ENCODE assay signal across 18 cellular contexts in the genomic region with DNA sequence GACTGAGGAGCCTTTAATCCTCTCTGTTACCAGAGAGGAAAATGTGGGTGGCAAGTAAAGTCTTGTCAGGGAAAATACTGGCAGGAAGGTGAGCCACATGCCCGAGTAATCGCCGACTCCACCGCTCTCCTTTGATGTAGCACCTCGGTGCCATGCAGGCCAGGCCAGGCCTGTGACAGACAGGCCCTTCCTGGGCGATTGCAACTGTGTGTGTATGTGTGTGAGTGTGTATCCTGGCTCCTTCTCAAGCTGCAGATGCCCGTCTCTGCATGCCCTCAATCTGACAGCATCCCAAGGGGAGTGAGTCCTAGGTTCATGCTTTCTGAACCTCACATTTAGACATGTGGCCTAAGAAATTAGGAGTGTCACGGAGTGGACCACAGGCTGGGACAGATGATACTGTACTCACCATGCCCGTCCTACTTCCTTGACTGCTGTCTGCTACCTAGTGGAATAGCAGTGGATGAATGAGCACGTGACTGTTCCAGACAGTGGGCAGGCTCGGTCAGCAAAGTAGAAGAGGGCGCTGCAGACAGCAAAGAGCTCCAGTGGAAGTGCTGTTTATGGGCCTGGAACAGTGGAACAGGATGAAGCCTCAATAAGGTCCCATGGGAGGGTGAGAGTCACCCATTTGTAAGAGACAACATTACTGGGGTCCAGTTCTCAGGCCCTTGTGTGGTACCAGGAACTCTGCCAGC. TPM values are rescaled to one million over a fixed set of nuclear protein-coding genes. Genes with fewer than 3 reads are reported as not detected.
DNase-seq lines count a peak whose midpoint lies in the region; ATAC-seq and TF ChIP-seq lines count a peak whose summit lies in the region.
"Had no signal": no experiment of that assay in that cellular context is flagged by ENCODE, and none has a peak within 500 bp of the region (broad histone marks: within the 10 kb centered on the region; RNA-seq: fewer than 3 reads in every experiment).

No MANE protein-coding gene starts in this region.

- H3K36me3 ChIP-seq in ovary, result no peaks in the 10 kb centered on the region
- H3K36me3 ChIP-seq: pancreas had no signal

- no peaks in the 10 kb centered on the region for H3K9me3 ChIP-seq in ovary
- H3K9me3 ChIP-seq: pancreas had no signal

- no peak overlapping the region for H3K4me3 ChIP-seq in ovary
- H3K4me3 ChIP-seq: pancreas had no signal

- H3K4me1 ChIP-seq in ovary (ENCODE audit: insufficient read depth), result peaks cover 3% of the 10 kb centered on the region
- H3K4me1 ChIP-seq: pancreas had no signal

- no peak for TF ChIP-seq CTCF in ovary (IDR thresholded peaks at IDR 0.05)

- peak; percentile 1 for ATAC-seq in sciatic nerve
- ATAC-seq: pancreas; stimulated activated naive B cell treated with anti-CD40 and anti-IgM and Interleukin-4, amounts not matched to agents 10 μg/mL and 1 μg/mL and 100 μg/mL, for 72 hours had no signal

- 93 to 95% (median 94%) methylated on average over 12 of the region's 12 CpGs for WGBS in ovary, 3 donors

- DNase-seq in EH (ENCODE audit: low read depth), result peak; percentile 11
- peak; percentile 48 for DNase-seq in SK-N-DZ (ENCODE audit: low spot score)
- DNase-seq in globus pallidus (ENCODE audit: low spot score), result peak; percentile 41
- no peak for DNase-seq in sciatic nerve (ENCODE audit: low spot score)
- no peak for DNase-seq in effector CD8-positive, alpha-beta T cell (lab: John Stamatoyannopoulos, UW)
- DNase-seq in activated CD4-positive, alpha-beta T cell treated with anti-CD3 and anti-CD28 coated beads for 1 hour, result no peak
- no peak for DNase-seq in NCI-H1694 treated with DMSO at 0.1 percent for 48 hours (lab: John Stamatoyannopoulos, UW)
- DNase-seq in ovary, result no peak
- DNase-seq: activated CD4-positive, alpha-beta memory T cell treated with anti-CD3 and anti-CD28 coated beads for 36 hours; activated effector memory CD4-positive, alpha-beta T cell treated with Interleukin-2 at 50 U/mL for 16 hours; HCEC 1CT; NCI-H446 treated with DMSO at 0.1 percent for 48 hours; pancreas; RPMI8226; stimulated activated CD4-positive, alpha-beta T cell treated with anti-CD3 and anti-CD28 coated beads, Interleukin-4, amount 100 ng/mL, for 24 hours; stimulated activated naive B cell treated with anti-CD40 and anti-IgM and Interleukin-4, amounts not matched to agents 10 μg/mL and 1 μg/mL and 100 μg/mL, for 72 hours; T1000 had no signal

- no peak for TF ChIP-seq EP300 in ovary (IDR thresholded peaks at IDR 0.05)

- no peak for TF ChIP-seq POLR2A in ovary (IDR thresholded peaks at IDR 0.05)

- intact Hi-C loops in sciatic nerve (cut with DNase I), result loop anchor here (1.0 kb wide), 1 partner anchor 43 kb away; no protein-coding TSS in a partner anchor
- intact Hi-C loops in ovary (cut with DNase I), result no loop called here

- H3K27ac ChIP-seq in ovary, result no peak overlapping the region
- H3K27ac ChIP-seq: C4-2B, pancreas had no signal

- H3K27me3 ChIP-seq in ovary, result no peaks in the 10 kb centered on the region

RNA-seq across cellular contexts. Expression of a gene that starts 25.3 kb away (rescaled TPM):
- 8.2 and 9.4 TPM in 2 replicates for polyA plus RNA-seq in SK-N-DZ (2014; cell fraction: cytosol; rRNA removed)
- 5.8 and 8.9 TPM in 2 replicates for polyA plus RNA-seq in SK-N-DZ (2014; cell fraction: nucleus; rRNA removed)
- total RNA-seq in sciatic nerve, result 9.5 TPM
- total RNA-seq in ovary, result 1 to 10 TPM; 1.8 to 4.2 (median 2.1) TPM
- 1 to 10 TPM; 2.1 to 6.5 TPM for polyA plus RNA-seq in ovary
- total RNA-seq: activated CD4-positive, alpha-beta memory T cell treated with anti-CD3 and anti-CD28 coated beads for 36 hours had no signal

Comparison
In these comparisons a context has a peak if more than half of its experiments do, and no peak if none do; other contexts are left out.
1. DNase-seq: peak in EH (single experiment), SK-N-DZ (single experiment) and globus pallidus (single experiment); none in sciatic nerve (single experiment), effector CD8-positive, alpha-beta T cell (single experiment), activated CD4-positive, alpha-beta T cell treated with anti-CD3 and anti-CD28 coated beads for 1 hour (single experiment), NCI-H1694 treated with DMSO at 0.1 percent for 48 hours (single experiment) and ovary (0 of 5).